Comparison of ENCODE assay signal across 7 cellular contexts in the genomic region with DNA sequence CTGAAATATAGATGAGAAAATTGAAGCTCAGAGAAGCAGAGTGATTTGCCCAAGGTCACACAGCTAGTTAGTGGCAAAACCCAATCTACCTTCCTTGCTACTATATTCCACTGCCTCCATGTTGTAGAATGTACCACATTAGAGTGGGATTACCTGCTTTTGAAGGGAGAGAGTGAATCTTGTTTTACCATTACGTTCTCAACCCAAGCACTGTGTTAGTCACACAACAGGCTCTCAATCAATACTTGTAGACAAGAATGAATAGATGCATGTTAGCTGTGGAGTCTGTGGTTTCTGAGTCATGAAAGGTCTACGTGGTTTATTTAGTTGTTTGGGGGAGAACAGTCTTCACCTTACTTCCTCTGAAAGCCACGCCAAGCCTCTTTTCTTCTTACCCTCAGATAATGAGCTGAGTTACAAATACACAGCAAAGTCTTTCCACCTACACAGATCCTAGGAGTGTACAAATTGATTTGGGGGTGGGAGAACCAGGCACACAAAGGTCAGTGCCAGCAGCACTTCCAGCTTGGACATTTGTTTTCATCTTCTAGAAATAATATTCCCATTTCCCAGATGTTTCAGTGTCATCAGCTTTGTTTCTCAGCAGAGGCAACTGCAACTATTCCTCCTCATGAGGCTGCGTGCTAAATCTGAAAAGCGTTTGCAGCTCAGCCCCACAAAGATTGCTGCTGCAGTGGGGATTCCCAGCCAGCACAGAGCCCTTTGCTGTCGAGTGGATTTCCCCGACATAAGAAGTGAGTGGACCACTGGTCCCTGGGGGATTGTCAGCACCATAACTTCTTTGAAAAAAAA.
DNase-seq lines count a peak whose midpoint lies in the region; ATAC-seq and TF ChIP-seq lines count a peak whose summit lies in the region.

No MANE protein-coding gene starts in this region.

- ATAC-seq in GM19395 (IDR thresholded peaks at IDR 0.05; ENCODE audit: unreplicated experiment) (peak; percentile 84), HG03175 (IDR thresholded peaks at IDR 0.05; ENCODE audit: unreplicated experiment) (peak; percentile 80), activated B cell treated with CpG ODN at 0.5 μM for 24 hours (ENCODE audit: low read depth) (peak; percentile 77)
- peak; percentile 92 for ATAC-seq in stimulated activated memory B cell treated with anti-CD40 and anti-IgM and Interleukin-4, amounts not matched to agents 10 μg/mL and 1 μg/mL and 100 μg/mL, for 72 hours

- no peak for TF ChIP-seq CTCF in activated B cell treated with CpG ODN at 0.5 μM for 24 hours (IDR thresholded peaks at IDR 0.05)
- no peak for TF ChIP-seq CTCF in epithelial cell of proximal tubule (conservative IDR thresholded peaks at IDR 0.05; ENCODE audit: low read depth, low read length)

- no peaks in the 10 kb centered on the region for H3K27me3 Mint-ChIP-seq in activated B cell treated with CpG ODN at 0.5 μM for 24 hours
- no peaks in the 10 kb centered on the region for H3K27me3 Mint-ChIP-seq in stimulated activated memory B cell treated with anti-CD40 and anti-IgM and Interleukin-4, amounts not matched to agents 10 μg/mL and 1 μg/mL and 100 μg/mL, for 72 hours

- intact Hi-C loops in activated B cell treated with CpG ODN at 0.5 μM for 24 hours (cut with micrococcal nuclease) = loop anchor here (1.0 to 2.0 kb wide), 10 partner anchors 23 to 205 kb away; a partner anchor contains a TSS

- POLR2A ChIA-PET in activated B cell treated with CpG ODN at 0.5 μM for 24 hours (lab: Charles Lee) = interaction anchor here (0.5 to 2.0 kb wide), 23 partner anchors 11 to 690 kb away, joined by 3 to 26 read pairs (median 5); a partner anchor contains a TSS

- CTCF ChIA-PET in activated B cell treated with CpG ODN at 0.5 μM for 24 hours (lab: Charles Lee) = interaction anchor here (0.5 to 4.5 kb wide), 9 partner anchors 9 to 123 kb away, joined by 3 to 34 read pairs (median 4); a partner anchor contains a TSS

- H3K9me3 Mint-ChIP-seq in activated B cell treated with CpG ODN at 0.5 μM for 24 hours = no peaks in the 10 kb centered on the region
- H3K9me3 Mint-ChIP-seq in stimulated activated memory B cell treated with anti-CD40 and anti-IgM and Interleukin-4, amounts not matched to agents 10 μg/mL and 1 μg/mL and 100 μg/mL, for 72 hours = no peaks in the 10 kb centered on the region

- H3K4me3 Mint-ChIP-seq in activated B cell treated with CpG ODN at 0.5 μM for 24 hours = peak overlapping the region; percentile 62
- peak overlapping the region; percentile 36 for H3K4me3 Mint-ChIP-seq in stimulated activated memory B cell treated with anti-CD40 and anti-IgM and Interleukin-4, amounts not matched to agents 10 μg/mL and 1 μg/mL and 100 μg/mL, for 72 hours

- no peak overlapping the region for H3K4me3 ChIP-seq in epithelial cell of proximal tubule (ENCODE audit: low read depth, low read length)

- no peak overlapping the region for H3K27ac Mint-ChIP-seq in activated B cell treated with CpG ODN at 0.5 μM for 24 hours
- no peak overlapping the region for H3K27ac Mint-ChIP-seq in stimulated activated memory B cell treated with anti-CD40 and anti-IgM and Interleukin-4, amounts not matched to agents 10 μg/mL and 1 μg/mL and 100 μg/mL, for 72 hours

- H3K4me1 Mint-ChIP-seq in activated B cell treated with CpG ODN at 0.5 μM for 24 hours = peaks cover 2% of the 10 kb centered on the region
- H3K4me1 Mint-ChIP-seq in stimulated activated memory B cell treated with anti-CD40 and anti-IgM and Interleukin-4, amounts not matched to agents 10 μg/mL and 1 μg/mL and 100 μg/mL, for 72 hours = no peaks in the 10 kb centered on the region

- no peaks in the 10 kb centered on the region for H3K36me3 Mint-ChIP-seq in activated B cell treated with CpG ODN at 0.5 μM for 24 hours (ENCODE audit: low read depth)
- no peaks in the 10 kb centered on the region for H3K36me3 Mint-ChIP-seq in stimulated activated memory B cell treated with anti-CD40 and anti-IgM and Interleukin-4, amounts not matched to agents 10 μg/mL and 1 μg/mL and 100 μg/mL, for 72 hours

- peak; percentile 46 for DNase-seq in activated B cell treated with CpG ODN at 0.5 μM for 24 hours
- DNase-seq in epithelial cell of proximal tubule (ENCODE audit: low read depth) = peak; percentile 58
- no peak for DNase-seq in NCI-H69 (lab: John Stamatoyannopoulos, UW)
- no peak for DNase-seq in DMS79 (lab: John Stamatoyannopoulos, UW)

Comparison
In these comparisons a context has a peak if more than half of its experiments do, and no peak if none do; other contexts are left out.
1. DNase-seq: peak in activated B cell treated with CpG ODN at 0.5 μM for 24 hours (single experiment) and epithelial cell of proximal tubule (single experiment); none in NCI-H69 (single experiment) and DMS79 (single experiment).
2. Peak in every context shown above with its lines, with median percentiles within 50 percentile points of each other: ATAC-seq.